Comparison of ENCODE assay signal across 8 cellular contexts in genomic region chr2:204871246-204871953, GRCh38.
A peak's percentile ranks its signal among the peaks of the same experiment; 100 is the strongest.
DNase-seq lines count a peak whose midpoint lies in the region; ATAC-seq, FAIRE-seq and TF ChIP-seq lines count a peak whose summit lies in the region.

No MANE protein-coding gene starts in this region.

- POLR2A ChIA-PET in AG04449 (lab: Yijun Ruan, JAX): interaction anchor here (1.3 kb wide), 1 partner anchor 811 kb away, joined by 6 read pairs; the partner anchor contains the start of gene NRP2

- no peak for DNase-seq in AG04449 (ENCODE audit: low read depth, low spot score)
- no peak for DNase-seq in H54 (ENCODE audit: insufficient read length, low spot score)
- no peak for DNase-seq in Peyer's patch
- DNase-seq in fibroblast of the conjunctiva (ENCODE audit: low read depth): peak; percentile 54
- peak; percentile 43 for DNase-seq in smooth muscle cell of the brain vasculature (ENCODE audit: low read depth, low spot score)
- no peak for DNase-seq in stimulated activated CD4-positive, alpha-beta T cell treated with anti-CD3 and anti-CD28 coated beads, Interleukin-15, amount 100 ng/mL, for 24 hours

- no peaks in the 10 kb centered on the region for H3K36me3 ChIP-seq in Peyer's patch

- ATAC-seq in HG02973 (IDR thresholded peaks at IDR 0.05; ENCODE audit: unreplicated experiment): no peak
- no peak for ATAC-seq in GM21619 (IDR thresholded peaks at IDR 0.05; ENCODE audit: unreplicated experiment)

- H3K4me1 ChIP-seq in Peyer's patch: no peaks in the 10 kb centered on the region

- CTCF ChIA-PET in AG04449 (lab: Yijun Ruan, JAX): interaction anchor here (0.7 to 5.0 kb wide), 14 partner anchors 11 to 1077 kb away, joined by 3 to 22 read pairs (median 3); partner anchors contain the start of gene NRP2

- H3K27me3 ChIP-seq in Peyer's patch: no peaks in the 10 kb centered on the region

- no peaks in the 10 kb centered on the region for H3K9me3 ChIP-seq in Peyer's patch

- no peak overlapping the region for H3K27ac ChIP-seq in Peyer's patch

- peak; percentile 64 for FAIRE-seq in H54 (lab: Jason Lieb, UNC)

- peak; percentile 30 for TF ChIP-seq CTCF in AG04449 (IDR thresholded peaks at IDR 0.05; ENCODE audit: insufficient read depth, low read length, missing control alignments)
- TF ChIP-seq CTCF in Peyer's patch (IDR thresholded peaks at IDR 0.05): peak in 4 of 6 experiments; percentile 19 to 37 (median 31)

- TF ChIP-seq POLR2A in H54 (IDR thresholded peaks at IDR 0.05; ENCODE audit: low read depth, low read length): no peak
- TF ChIP-seq POLR2A in Peyer's patch (IDR thresholded peaks at IDR 0.05): no peak

- H3K4me3 ChIP-seq in AG04449 (ENCODE audit: low read depth, low read length) (no peak overlapping the region), Peyer's patch (no peak overlapping the region)

Comparison
In these comparisons a context has a peak if more than half of its experiments do, and no peak if none do; other contexts are left out.
1. DNase-seq: peak in fibroblast of the conjunctiva (single experiment) and smooth muscle cell of the brain vasculature (single experiment); none in AG04449 (single experiment), H54 (single experiment), Peyer's patch (0 of 3) and stimulated activated CD4-positive, alpha-beta T cell treated with anti-CD3 and anti-CD28 coated beads, Interleukin-15, amount 100 ng/mL, for 24 hours (single experiment).